Comparison of ENCODE assay signal across 1 cellular context in genomic region chr12:39240573-39240972, GRCh38.
TF ChIP-seq lines count a peak whose summit lies in the region.

No MANE protein-coding gene starts in this region.

TF ChIP-seq in GM23338, 12 proteins besides CTCF, POLR2A, EP300 and RAD21 (continued from another document):
- TF ChIP-seq REST (IDR thresholded peaks at IDR 0.05; ENCODE audit: unreplicated experiment), result no peak
- TF ChIP-seq JUNB (IDR thresholded peaks at IDR 0.05; ENCODE audit: unreplicated experiment), result no peak
TF ChIP-seq in GM23338: peak in this region for 0.
